In genomic region chr15:40098489-40099261, GRCh38 we compare ENCODE assay signal across 1 cellular context.
TF ChIP-seq lines count a peak whose summit lies in the region.

No MANE protein-coding gene starts in this region.

TF ChIP-seq in K562, 482 proteins besides CTCF, POLR2A, EP300 and RAD21 (continued from another document and continues in another):
- TF ChIP-seq HINFP (tag; conservative IDR thresholded peaks at IDR 0.05; ENCODE audit: low read depth): no peak
- TF ChIP-seq HLTF (IDR thresholded peaks at IDR 0.05): no peak
- TF ChIP-seq DPF2 (IDR thresholded peaks at IDR 0.05): peak; percentile 90
- TF ChIP-seq HMG20A (CRISPR knock-in tag; conservative IDR thresholded peaks at IDR 0.05): no peak
- TF ChIP-seq ZNF3 (CRISPR knock-in tag; IDR thresholded peaks at IDR 0.05): no peak
- no peak for TF ChIP-seq PATZ1 (CRISPR knock-in tag; IDR thresholded peaks at IDR 0.05; ENCODE audit: borderline replicate concordance)
- no peak for TF ChIP-seq ATF6 (CRISPR knock-in tag; IDR thresholded peaks at IDR 0.05)
- no peak for TF ChIP-seq COPS2 (conservative IDR thresholded peaks at IDR 0.05)
- TF ChIP-seq, protein P1, sequence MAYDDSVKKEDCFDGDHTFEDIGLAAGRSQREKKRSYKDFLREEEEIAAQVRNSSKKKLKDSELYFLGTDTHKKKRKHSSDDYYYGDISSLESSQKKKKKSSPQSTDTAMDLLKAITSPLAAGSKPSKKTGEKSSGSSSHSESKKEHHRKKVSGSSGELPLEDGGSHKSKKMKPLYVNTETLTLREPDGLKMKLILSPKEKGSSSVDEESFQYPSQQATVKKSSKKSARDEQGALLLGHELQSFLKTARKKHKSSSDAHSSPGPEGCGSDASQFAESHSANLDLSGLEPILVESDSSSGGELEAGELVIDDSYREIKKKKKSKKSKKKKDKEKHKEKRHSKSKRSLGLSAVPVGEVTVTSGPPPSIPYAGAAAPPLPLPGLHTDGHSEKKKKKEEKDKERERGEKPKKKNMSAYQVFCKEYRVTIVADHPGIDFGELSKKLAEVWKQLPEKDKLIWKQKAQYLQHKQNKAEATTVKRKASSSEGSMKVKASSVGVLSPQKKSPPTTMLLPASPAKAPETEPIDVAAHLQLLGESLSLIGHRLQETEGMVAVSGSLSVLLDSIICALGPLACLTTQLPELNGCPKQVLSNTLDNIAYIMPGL (CRISPR knock-in tag; IDR thresholded peaks at IDR 0.05): no peak
- peak; percentile 69; the same call in 1 of the 2 replicates for TF ChIP-seq SMARCC2 (IDR thresholded peaks at IDR 0.05; ENCODE audit: low read depth)
- TF ChIP-seq TAF1 (IDR thresholded peaks at IDR 0.05; ENCODE audit: control insufficient read depth, extremely low read depth, insufficient read depth, low read length, severe bottlenecking): peak; percentile 65
- TF ChIP-seq, protein P2, sequence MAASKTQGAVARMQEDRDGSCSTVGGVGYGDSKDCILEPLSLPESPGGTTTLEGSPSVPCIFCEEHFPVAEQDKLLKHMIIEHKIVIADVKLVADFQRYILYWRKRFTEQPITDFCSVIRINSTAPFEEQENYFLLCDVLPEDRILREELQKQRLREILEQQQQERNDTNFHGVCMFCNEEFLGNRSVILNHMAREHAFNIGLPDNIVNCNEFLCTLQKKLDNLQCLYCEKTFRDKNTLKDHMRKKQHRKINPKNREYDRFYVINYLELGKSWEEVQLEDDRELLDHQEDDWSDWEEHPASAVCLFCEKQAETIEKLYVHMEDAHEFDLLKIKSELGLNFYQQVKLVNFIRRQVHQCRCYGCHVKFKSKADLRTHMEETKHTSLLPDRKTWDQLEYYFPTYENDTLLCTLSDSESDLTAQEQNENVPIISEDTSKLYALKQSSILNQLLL (CRISPR knock-in tag; IDR thresholded peaks at IDR 0.05; ENCODE audit: borderline replicate concordance): no peak
- no peak for TF ChIP-seq HNRNPUL1 (IDR thresholded peaks at IDR 0.05; ENCODE audit: low read length)
- TF ChIP-seq, protein P3, sequence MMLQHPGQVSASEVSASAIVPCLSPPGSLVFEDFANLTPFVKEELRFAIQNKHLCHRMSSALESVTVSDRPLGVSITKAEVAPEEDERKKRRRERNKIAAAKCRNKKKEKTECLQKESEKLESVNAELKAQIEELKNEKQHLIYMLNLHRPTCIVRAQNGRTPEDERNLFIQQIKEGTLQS (IDR thresholded peaks at IDR 0.05): peak; percentile 98
- TF ChIP-seq, protein P3 (CRISPR knock-in tag; conservative IDR thresholded peaks at IDR 0.05): peak; percentile 97
- no peak for TF ChIP-seq ZNF133 (CRISPR knock-in tag; IDR thresholded peaks at IDR 0.05)
- no peak; the same call in 1 of the 2 replicates for TF ChIP-seq ZNF444 (CRISPR knock-in tag; IDR thresholded peaks at IDR 0.05)
- TF ChIP-seq HDAC1 (IDR thresholded peaks at IDR 0.05): peak in 1 of 2 experiments; percentile 69; a peak in 2 of 4 replicates
- no peak for TF ChIP-seq DEAF1 (CRISPR knock-in tag; IDR thresholded peaks at IDR 0.05)
- TF ChIP-seq, protein P4, sequence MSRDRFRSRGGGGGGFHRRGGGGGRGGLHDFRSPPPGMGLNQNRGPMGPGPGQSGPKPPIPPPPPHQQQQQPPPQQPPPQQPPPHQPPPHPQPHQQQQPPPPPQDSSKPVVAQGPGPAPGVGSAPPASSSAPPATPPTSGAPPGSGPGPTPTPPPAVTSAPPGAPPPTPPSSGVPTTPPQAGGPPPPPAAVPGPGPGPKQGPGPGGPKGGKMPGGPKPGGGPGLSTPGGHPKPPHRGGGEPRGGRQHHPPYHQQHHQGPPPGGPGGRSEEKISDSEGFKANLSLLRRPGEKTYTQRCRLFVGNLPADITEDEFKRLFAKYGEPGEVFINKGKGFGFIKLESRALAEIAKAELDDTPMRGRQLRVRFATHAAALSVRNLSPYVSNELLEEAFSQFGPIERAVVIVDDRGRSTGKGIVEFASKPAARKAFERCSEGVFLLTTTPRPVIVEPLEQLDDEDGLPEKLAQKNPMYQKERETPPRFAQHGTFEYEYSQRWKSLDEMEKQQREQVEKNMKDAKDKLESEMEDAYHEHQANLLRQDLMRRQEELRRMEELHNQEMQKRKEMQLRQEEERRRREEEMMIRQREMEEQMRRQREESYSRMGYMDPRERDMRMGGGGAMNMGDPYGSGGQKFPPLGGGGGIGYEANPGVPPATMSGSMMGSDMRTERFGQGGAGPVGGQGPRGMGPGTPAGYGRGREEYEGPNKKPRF (IDR thresholded peaks at IDR 0.05; ENCODE audit: low read depth, low read length): no peak
- TF ChIP-seq PHF20 (IDR thresholded peaks at IDR 0.05; ENCODE audit: partially characterized antibody): no peak
- TF ChIP-seq ZNF23 (CRISPR knock-in tag; IDR thresholded peaks at IDR 0.05): no peak
- no peak for TF ChIP-seq MED1 (CRISPR knock-in tag; IDR thresholded peaks at IDR 0.05; ENCODE audit: borderline replicate concordance)
- TF ChIP-seq TAL1 (IDR thresholded peaks at IDR 0.05): no peak
- TF ChIP-seq, protein P5, sequence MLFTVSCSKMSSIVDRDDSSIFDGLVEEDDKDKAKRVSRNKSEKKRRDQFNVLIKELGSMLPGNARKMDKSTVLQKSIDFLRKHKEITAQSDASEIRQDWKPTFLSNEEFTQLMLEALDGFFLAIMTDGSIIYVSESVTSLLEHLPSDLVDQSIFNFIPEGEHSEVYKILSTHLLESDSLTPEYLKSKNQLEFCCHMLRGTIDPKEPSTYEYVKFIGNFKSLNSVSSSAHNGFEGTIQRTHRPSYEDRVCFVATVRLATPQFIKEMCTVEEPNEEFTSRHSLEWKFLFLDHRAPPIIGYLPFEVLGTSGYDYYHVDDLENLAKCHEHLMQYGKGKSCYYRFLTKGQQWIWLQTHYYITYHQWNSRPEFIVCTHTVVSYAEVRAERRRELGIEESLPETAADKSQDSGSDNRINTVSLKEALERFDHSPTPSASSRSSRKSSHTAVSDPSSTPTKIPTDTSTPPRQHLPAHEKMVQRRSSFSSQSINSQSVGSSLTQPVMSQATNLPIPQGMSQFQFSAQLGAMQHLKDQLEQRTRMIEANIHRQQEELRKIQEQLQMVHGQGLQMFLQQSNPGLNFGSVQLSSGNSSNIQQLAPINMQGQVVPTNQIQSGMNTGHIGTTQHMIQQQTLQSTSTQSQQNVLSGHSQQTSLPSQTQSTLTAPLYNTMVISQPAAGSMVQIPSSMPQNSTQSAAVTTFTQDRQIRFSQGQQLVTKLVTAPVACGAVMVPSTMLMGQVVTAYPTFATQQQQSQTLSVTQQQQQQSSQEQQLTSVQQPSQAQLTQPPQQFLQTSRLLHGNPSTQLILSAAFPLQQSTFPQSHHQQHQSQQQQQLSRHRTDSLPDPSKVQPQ (CRISPR knock-in tag; IDR thresholded peaks at IDR 0.05; ENCODE audit: borderline replicate concordance): no peak
- TF ChIP-seq TRIM28 (IDR thresholded peaks at IDR 0.05): no peak
- TF ChIP-seq PPARD (CRISPR knock-in tag; IDR thresholded peaks at IDR 0.05): no peak
- no peak for TF ChIP-seq GTF2F1 (IDR thresholded peaks at IDR 0.05; ENCODE audit: low read depth, low read length)
- TF ChIP-seq SREBF2 (CRISPR knock-in tag; IDR thresholded peaks at IDR 0.05): no peak
- TF ChIP-seq AFF4 (CRISPR knock-in tag; IDR thresholded peaks at IDR 0.05): 0 out of 2 replicates have a peak, but pooled peaks have one; percentile 17
- no peak for TF ChIP-seq ZNF239 (CRISPR knock-in tag; IDR thresholded peaks at IDR 0.05)
